In genomic region chr12:75317784-75318183, GRCh38 we compare ENCODE assay signal across 21 cellular contexts.
"Had no signal": no experiment of that assay in that cellular context is flagged by ENCODE, and none has a peak within 500 bp of the region (broad histone marks: within the 10 kb centered on the region; RNA-seq: fewer than 3 reads in every experiment).

No MANE protein-coding gene starts in this region.

- DNase-seq: dorsolateral prefrontal cortex; effector CD4-positive, alpha-beta T cell; foreskin fibroblast; gastrocnemius medialis; heart left ventricle; kidney; natural killer cell; right lobe of liver; small intestine; stimulated activated CD4-positive, alpha-beta T cell treated with anti-CD3 and anti-CD28 coated beads, Interleukin-15, amount 100 ng/mL, for 24 hours; stimulated activated CD4-positive, alpha-beta T cell treated with anti-CD3 and anti-CD28 coated beads, Interleukin-4, amount 100 ng/mL, for 1 hour; stimulated activated CD8-positive, alpha-beta memory T cell treated with anti-CD3 and anti-CD28 coated beads, Interleukin-4, amount 100 ng/mL, for 48 hours; stimulated activated naive CD4-positive, alpha-beta T cell; stimulated activated naive CD8-positive, alpha-beta T cell treated with anti-CD3 and anti-CD28 coated beads, Interleukin-15, amount 100 ng/mL, for 72 hours; thyroid gland; trophoblast cell had no signal

- H3K4me3 Mint-ChIP-seq: memory B cell; natural killer cell; neural crest cell; stimulated activated naive CD8-positive, alpha-beta T cell treated with anti-CD3 and anti-CD28 coated beads, Interleukin-15, amount 100 ng/mL, for 72 hours had no signal

- ATAC-seq: esophagus mucosa; gastrocnemius medialis; heart left ventricle; left lobe of liver; natural killer cell; right lobe of liver; stimulated activated naive CD8-positive, alpha-beta T cell treated with anti-CD3 and anti-CD28 coated beads, Interleukin-15, amount 100 ng/mL, for 72 hours had no signal

- H3K36me3 Mint-ChIP-seq: memory B cell, natural killer cell had no signal

- H3K9me3 Mint-ChIP-seq: memory B cell; natural killer cell; neural crest cell; stimulated activated naive CD8-positive, alpha-beta T cell treated with anti-CD3 and anti-CD28 coated beads, Interleukin-15, amount 100 ng/mL, for 72 hours had no signal

- H3K4me1 Mint-ChIP-seq: memory B cell; natural killer cell; stimulated activated naive CD8-positive, alpha-beta T cell treated with anti-CD3 and anti-CD28 coated beads, Interleukin-15, amount 100 ng/mL, for 72 hours had no signal

- H3K27ac Mint-ChIP-seq: memory B cell; natural killer cell; progenitor cell of endocrine pancreas; stimulated activated naive CD8-positive, alpha-beta T cell treated with anti-CD3 and anti-CD28 coated beads, Interleukin-15, amount 100 ng/mL, for 72 hours had no signal

- H3K27me3 Mint-ChIP-seq: progenitor cell of endocrine pancreas; stimulated activated naive CD8-positive, alpha-beta T cell treated with anti-CD3 and anti-CD28 coated beads, Interleukin-15, amount 100 ng/mL, for 72 hours had no signal
